In the genomic region with DNA sequence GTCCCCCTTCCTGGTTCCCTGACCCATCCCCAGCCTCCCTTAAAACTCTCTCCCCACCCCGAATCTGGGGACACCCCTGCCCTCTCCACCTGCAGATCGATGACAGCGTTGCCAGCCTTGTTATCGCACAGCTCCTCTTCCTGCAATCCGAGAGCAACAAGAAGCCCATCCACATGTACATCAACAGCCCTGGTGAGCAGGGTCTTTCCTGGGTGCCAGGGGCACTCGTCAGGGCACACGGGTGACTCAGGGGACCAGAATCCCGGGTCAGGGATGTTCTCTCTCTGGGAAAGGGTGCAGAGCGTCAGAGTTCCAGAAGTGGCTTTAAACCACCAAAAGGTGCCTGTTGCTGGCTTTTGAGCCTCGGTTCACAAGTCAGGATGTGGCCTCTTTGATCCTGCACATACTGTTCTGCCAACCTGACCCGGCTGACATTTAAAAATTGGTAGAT, we compare ENCODE assay signal across 7 cellular contexts. TPM values are rescaled to one million over a fixed set of nuclear protein-coding genes. Genes with fewer than 3 reads are reported as not detected.
DNase-seq lines count a peak whose midpoint lies in the region; ATAC-seq and TF ChIP-seq lines count a peak whose summit lies in the region.

No MANE protein-coding gene starts in this region.

- peak overlapping the region; percentile 81 for H3K4ac ChIP-seq in IMR-90 (ENCODE audit: low read depth, low read length)

- H2AK5ac ChIP-seq in IMR-90 (ENCODE audit: low read depth, low read length), result peak overlapping the region; percentile 95

- no peak for TF ChIP-seq CTCF in IMR-90 (conservative IDR thresholded peaks at IDR 0.05; ENCODE audit: low read depth, low read length)
- no peak for TF ChIP-seq CTCF in hepatocyte (IDR thresholded peaks at IDR 0.05; ENCODE audit: poor library complexity)

- no peaks in the 10 kb centered on the region for H3K27me3 Mint-ChIP-seq in activated T-cell treated with anti-CD3 and anti-CD28 coated beads, Interleukin-2, amount 50 U/mL, for 72 hours (ENCODE audit: low read depth)

- H3K4me3 ChIP-seq in IMR-90 (ENCODE audit: insufficient read depth, low read depth, low read length), result peak overlapping the region; percentile 73
- peak overlapping the region; percentile 75 for H3K4me3 ChIP-seq in hepatocyte

- peak overlapping the region; percentile 95 to 100 for H3K4me3 Mint-ChIP-seq in activated T-cell treated with anti-CD3 and anti-CD28 coated beads, Interleukin-2, amount 50 U/mL, for 72 hours

- peak overlapping the region; percentile 75 for H2BK5ac ChIP-seq in IMR-90 (ENCODE audit: low read depth, low read length, poor library complexity, severe bottlenecking)

- H3K79me2 ChIP-seq in hepatocyte, result peaks cover 13% of the 10 kb centered on the region

- DNase-seq in IMR-90 (no peak), hepatocyte (ENCODE audit: low spot score) (no peak), NCI-H1417 (lab: John Stamatoyannopoulos, UW) (no peak)
- peak; percentile 39 to 47 for DNase-seq in activated T-cell treated with anti-CD3 and anti-CD28 coated beads, Interleukin-2, amount 50 U/mL, for 72 hours
- DNase-seq in stimulated activated CD4-positive, alpha-beta T cell treated with anti-CD3 and anti-CD28 coated beads, Interleukin-4, amount 100 ng/mL, for 24 hours, result peak; percentile 35

- peak overlapping the region; percentile 68 to 79 for H4K8ac ChIP-seq in IMR-90 (ENCODE audit: low read depth in 2 of 2, low read length in 2 of 2)

- intact Hi-C loops in IMR-90 (cut with micrococcal nuclease), result no loop called here

- ATAC-seq in IMR-90 (ENCODE audit: low read depth) (no peak), HG03135 (IDR thresholded peaks at IDR 0.05; ENCODE audit: unreplicated experiment) (no peak), HG03460 (IDR thresholded peaks at IDR 0.05; ENCODE audit: unreplicated experiment) (no peak)
- peak; percentile 26 to 29 for ATAC-seq in activated T-cell treated with anti-CD3 and anti-CD28 coated beads, Interleukin-2, amount 50 U/mL, for 72 hours (replicated peaks in 1 of 2)

- H3K36me3 ChIP-seq in IMR-90 (ENCODE audit: control insufficient read depth, insufficient read depth, low read length) (peaks cover 23% of the 10 kb centered on the region), hepatocyte (replicated peaks; ENCODE audit: insufficient read depth, low read depth) (no peaks in the 10 kb centered on the region)

- H3K27ac Mint-ChIP-seq in activated T-cell treated with anti-CD3 and anti-CD28 coated beads, Interleukin-2, amount 50 U/mL, for 72 hours, result peak overlapping the region; percentile 99

- peak overlapping the region; percentile 57 for H2BK120ac ChIP-seq in IMR-90 (ENCODE audit: low read depth, low read length)

- peak overlapping the region; percentile 98 for H2AK9ac ChIP-seq in IMR-90 (replicated peaks; ENCODE audit: low read depth, low read length, poor library complexity)

- peak overlapping the region; percentile 78; the same call in 1 of the 2 replicates for H4K5ac ChIP-seq in IMR-90 (ENCODE audit: low read depth, low read length)

- POLR2A ChIA-PET in IMR-90 (lab: Charles Lee; ENCODE audit: unreplicated experiment), result interaction anchor here (0.6 to 2.2 kb wide), 2 partner anchors 10 to 25 kb away, joined by 7 to 8 read pairs; a partner anchor contains a TSS

- peak overlapping the region; percentile 88 for H3K9ac ChIP-seq in IMR-90 (ENCODE audit: low read depth, low read length)

- no peaks in the 10 kb centered on the region for H3K9me1 ChIP-seq in IMR-90 (ENCODE audit: insufficient read depth, low read length)

- H3K56ac ChIP-seq in IMR-90 (ENCODE audit: extremely low read depth, insufficient read depth, low read length), result peak overlapping the region; percentile 47; the same call in 1 of the 2 replicates

- CTCF ChIA-PET in IMR-90 (lab: Yijun Ruan, JAX), result no interaction called here

- H3K9me3 Mint-ChIP-seq in activated T-cell treated with anti-CD3 and anti-CD28 coated beads, Interleukin-2, amount 50 U/mL, for 72 hours, result no peaks in the 10 kb centered on the region

- H3K14ac ChIP-seq in IMR-90 (replicated peaks; ENCODE audit: low read depth, low read length), result peak overlapping the region; percentile 87

- peak overlapping the region; percentile 97 for H3K4me2 ChIP-seq in IMR-90 (ENCODE audit: low read depth, low read length)
- H3K4me2 ChIP-seq in hepatocyte, result peak overlapping the region; percentile 92

- H3K27ac ChIP-seq in IMR-90 (ENCODE audit: insufficient read depth, low read length) (peak overlapping the region; percentile 77), hepatocyte (peak overlapping the region; percentile 60)

- H3K18ac ChIP-seq in IMR-90 (ENCODE audit: low read depth, low read length), result no peak overlapping the region

- H2AFZ ChIP-seq in IMR-90 (replicated peaks; ENCODE audit: low read length, poor library complexity), result peak overlapping the region; percentile 99
- peak overlapping the region; percentile 74 for H2AFZ ChIP-seq in hepatocyte

- no peaks in the 10 kb centered on the region for H3K9me2 ChIP-seq in hepatocyte (replicated peaks; ENCODE audit: insufficient read depth)

- TF ChIP-seq RAD21 in IMR-90 (IDR thresholded peaks at IDR 0.05; ENCODE audit: low read length), result no peak

- H2BK20ac ChIP-seq in IMR-90 (ENCODE audit: low read depth, low read length), result no peak overlapping the region

- H3K23ac ChIP-seq in IMR-90 (ENCODE audit: low read depth, low read length), result peak overlapping the region; percentile 96

- H3K27me3 ChIP-seq in IMR-90 (ENCODE audit: control insufficient read depth, insufficient read depth, low read length) (no peaks in the 10 kb centered on the region), hepatocyte (no peaks in the 10 kb centered on the region)

- H3K4me1 Mint-ChIP-seq in activated T-cell treated with anti-CD3 and anti-CD28 coated beads, Interleukin-2, amount 50 U/mL, for 72 hours (ENCODE audit: low read depth), result peaks cover 15% of the 10 kb centered on the region

- no peak overlapping the region for H2BK15ac ChIP-seq in IMR-90 (ENCODE audit: low read depth, low read length)

- no TSS peak for BruUV-seq in IMR-90 (replicated peaks; lab: Mats Ljungman, UMichigan)

- WGBS in IMR-90 (ENCODE audit: extremely low coverage in 2 of 2, insufficient read length in 1 of 2), 2 experiments, result 16% methylated on average over 5 of the region's 11 CpGs; no CpG with 5 or more reads in 1 of the 2 experiments
- WGBS in hepatocyte (ENCODE audit: low lambda C conversion rate, missing lambda C conversion rate), result 49% methylated on average over 11 of the region's 11 CpGs

- peaks cover 9 to 17% of the 10 kb centered on the region in 2 donors for H3K36me3 Mint-ChIP-seq in activated T-cell treated with anti-CD3 and anti-CD28 coated beads, Interleukin-2, amount 50 U/mL, for 72 hours (ENCODE audit: insufficient read depth in 2 of 2)

- peaks cover 16 to 34% of the 10 kb centered on the region in 2 experiments for H3K79me1 ChIP-seq in IMR-90 (ENCODE audit: low read depth in 1 of 2, low read length in 2 of 2)

- in situ Hi-C loops in IMR-90 (cut with MboI; ENCODE audit: low sequenced_read_pairs), result no loop called here

- no peak for TF ChIP-seq POLR2A in IMR-90 (IDR thresholded peaks at IDR 0.05; ENCODE audit: low read depth, low read length)

- H4K91ac ChIP-seq in IMR-90 (ENCODE audit: insufficient read depth, low read depth, low read length), result peak overlapping the region; percentile 58

- H3K9me3 ChIP-seq in IMR-90 (ENCODE audit: control insufficient read depth, insufficient read depth, low read length) (no peaks in the 10 kb centered on the region), hepatocyte (ENCODE audit: low read depth) (no peaks in the 10 kb centered on the region)

- dilution Hi-C loops in IMR-90 (cut with HindIII; ENCODE audit: low sequenced_read_pairs, unreplicated experiment), result no loop called here

- H4K20me1 ChIP-seq in IMR-90 (ENCODE audit: insufficient read depth, low read length) (no peaks in the 10 kb centered on the region), hepatocyte (ENCODE audit: insufficient read depth, poor library complexity, severe bottlenecking) (no peaks in the 10 kb centered on the region)

- peaks cover 5% of the 10 kb centered on the region for H3K4me1 ChIP-seq in IMR-90 (ENCODE audit: control insufficient read depth, insufficient read depth, low read length)
- H3K4me1 ChIP-seq in hepatocyte (ENCODE audit: insufficient read depth), result peaks cover 6% of the 10 kb centered on the region

RNA-seq across cellular contexts. Expression of a gene that starts 1.0 kb away (rescaled TPM):
- total RNA-seq in IMR-90 (2012; rRNA removed), result 42.3 and 48.0 TPM in 2 replicates
- 103 and 130 TPM in 2 replicates for polyA plus RNA-seq in IMR-90 (2012; rRNA removed)
- 114 and 248 TPM in 2 replicates for polyA plus RNA-seq in IMR-90 (2012; cell fraction: cytosol; rRNA removed)
- polyA plus RNA-seq in IMR-90 (2012; cell fraction: nucleus; rRNA removed; ENCODE audit: low replicate concordance), result 61.3 and 140 TPM in 2 replicates
- total RNA-seq in activated T-cell treated with anti-CD3 and anti-CD28 coated beads, Interleukin-2, amount 50 U/mL, for 72 hours, result 100 to 1,000 TPM; 147 to 168 TPM
- total RNA-seq in hepatocyte, result 52.8 and 69.5 TPM in 2 replicates
- polyA plus RNA-seq in hepatocyte, result 93.6 and 106 TPM in 2 replicates

RNA-seq across cellular contexts. Expression of a gene that starts 10.2 kb away (rescaled TPM):
- total RNA-seq in IMR-90 (2012; rRNA removed) (9.3 and 10.3 TPM in 2 replicates), hepatocyte (42.8 and 45.3 TPM in 2 replicates)
- polyA plus RNA-seq in IMR-90 (2012; rRNA removed) (22.5 and 33.0 TPM in 2 replicates), hepatocyte (99.3 and 116 TPM in 2 replicates)
- polyA plus RNA-seq in IMR-90 (2012; cell fraction: cytosol; rRNA removed), result 22.7 and 47.7 TPM in 2 replicates
- 17.6 and 30.9 TPM in 2 replicates for polyA plus RNA-seq in IMR-90 (2012; cell fraction: nucleus; rRNA removed; ENCODE audit: low replicate concordance)
- total RNA-seq in activated T-cell treated with anti-CD3 and anti-CD28 coated beads, Interleukin-2, amount 50 U/mL, for 72 hours, result 10 to 100 TPM; 60.5 to 65.2 TPM

RNA-seq across cellular contexts. Expression of a gene that starts 13.4 kb away (rescaled TPM):
- total RNA-seq in IMR-90 (2012; rRNA removed), result 0.54 and 0.56 TPM in 2 replicates
- polyA plus RNA-seq in IMR-90 (2012; rRNA removed), result 0.34 and 0.37 TPM in 2 replicates
- 0.24 and 0.30 TPM in 2 replicates for polyA plus RNA-seq in IMR-90 (2012; cell fraction: cytosol; rRNA removed)
- 0.46 and 0.65 TPM in 2 replicates for polyA plus RNA-seq in IMR-90 (2012; cell fraction: nucleus; rRNA removed; ENCODE audit: low replicate concordance)
- total RNA-seq in activated T-cell treated with anti-CD3 and anti-CD28 coated beads, Interleukin-2, amount 50 U/mL, for 72 hours, result 1 to 10 TPM; 2.4 to 3.1 TPM
- 2.4 and 2.7 TPM in 2 replicates for total RNA-seq in hepatocyte
- polyA plus RNA-seq in hepatocyte, result 1.5 and 2.7 TPM in 2 replicates

RNA-seq across cellular contexts. Expression of a gene that starts 29.0 kb away (rescaled TPM):
- total RNA-seq in IMR-90 (2012; rRNA removed) (not detected in 2 replicates), hepatocyte (not detected in 2 replicates)
- polyA plus RNA-seq in IMR-90 (2012; rRNA removed) (0.11 TPM in 1 of 2 replicates, not detected in the other), hepatocyte (not detected in 2 replicates)
- polyA plus RNA-seq in IMR-90 (2012; cell fraction: cytosol; rRNA removed), result 0.04 TPM in 1 of 2 replicates, not detected in the other
- polyA plus RNA-seq in IMR-90 (2012; cell fraction: nucleus; rRNA removed; ENCODE audit: low replicate concordance), result 0.08 TPM in 1 of 2 replicates, not detected in the other
- total RNA-seq in activated T-cell treated with anti-CD3 and anti-CD28 coated beads, Interleukin-2, amount 50 U/mL, for 72 hours, result under 1 TPM in 1 of 2 donors, not detected in 1; 0.34 TPM

RNA-seq across cellular contexts. Expression of a gene that starts 30.6 kb away (rescaled TPM):
- 43.7 and 53.0 TPM in 2 replicates for total RNA-seq in IMR-90 (2012; rRNA removed)
- 50.4 and 51.4 TPM in 2 replicates for polyA plus RNA-seq in IMR-90 (2012; rRNA removed)
- 29.9 and 54.5 TPM in 2 replicates for polyA plus RNA-seq in IMR-90 (2012; cell fraction: cytosol; rRNA removed)
- 58.8 and 59.3 TPM in 2 replicates for polyA plus RNA-seq in IMR-90 (2012; cell fraction: nucleus; rRNA removed; ENCODE audit: low replicate concordance)
- total RNA-seq in activated T-cell treated with anti-CD3 and anti-CD28 coated beads, Interleukin-2, amount 50 U/mL, for 72 hours, result 10 to 100 TPM; 78.9 to 87.5 TPM
- 47.5 and 52.1 TPM in 2 replicates for total RNA-seq in hepatocyte
- polyA plus RNA-seq in hepatocyte, result 40.0 and 44.6 TPM in 2 replicates

Comparison
In these comparisons a context has a peak if more than half of its experiments do, and no peak if none do; other contexts are left out.
1. ATAC-seq: peak in activated T-cell treated with anti-CD3 and anti-CD28 coated beads, Interleukin-2, amount 50 U/mL, for 72 hours (2 of 2); none in IMR-90 (single experiment), HG03135 (single experiment) and HG03460 (single experiment).
2. DNase-seq: peak in activated T-cell treated with anti-CD3 and anti-CD28 coated beads, Interleukin-2, amount 50 U/mL, for 72 hours (2 of 2) and stimulated activated CD4-positive, alpha-beta T cell treated with anti-CD3 and anti-CD28 coated beads, Interleukin-4, amount 100 ng/mL, for 24 hours (single experiment); none in IMR-90 (single experiment), hepatocyte (single experiment) and NCI-H1417 (0 of 3).